Comparison of ENCODE assay signal across 9 cellular contexts in genomic region chr1:235908742-235909520, GRCh38. TPM values are rescaled to one million over a fixed set of nuclear protein-coding genes. Genes with fewer than 3 reads are reported as not detected.
DNase-seq lines count a peak whose midpoint lies in the region; ATAC-seq and TF ChIP-seq lines count a peak whose summit lies in the region.
"Had no signal": no experiment of that assay in that cellular context is flagged by ENCODE, and none has a peak within 500 bp of the region (broad histone marks: within the 10 kb centered on the region; RNA-seq: fewer than 3 reads in every experiment).

No MANE protein-coding gene starts in this region.

- H3K9me3 ChIP-seq in mucosa of descending colon, result no peaks in the 10 kb centered on the region

- no peak overlapping the region for H3K4me3 ChIP-seq in brain microvascular endothelial cell (ENCODE audit: low read depth, low read length)
- H3K4me3 ChIP-seq in mucosa of descending colon, result no peak overlapping the region

- DNase-seq in AG08396 (ENCODE audit: low spot score), result peak; percentile 55
- DNase-seq in HT1080 (ENCODE audit: low read depth), result peak; percentile 95
- peak; percentile 46 for DNase-seq in brain microvascular endothelial cell
- DNase-seq in mucosa of descending colon, result no peak
- DNase-seq in nephron progenitor cell, result no peak
- DNase-seq: NCI-H526 had no signal

- H3K27ac ChIP-seq in brain microvascular endothelial cell, result peak overlapping the region; percentile 89

- no peak overlapping the region for H3K27ac Mint-ChIP-seq in nephron progenitor cell

- no peaks in the 10 kb centered on the region for H3K36me3 Mint-ChIP-seq in nephron progenitor cell (ENCODE audit: low read depth)

- H3K27me3 Mint-ChIP-seq in nephron progenitor cell (ENCODE audit: low read depth, poor library complexity), result peaks cover 8% of the 10 kb centered on the region

- H3K4me1 ChIP-seq in mucosa of descending colon (ENCODE audit: low read depth), result peaks cover 3% of the 10 kb centered on the region

- H3K4me3 Mint-ChIP-seq in nephron progenitor cell, result no peak overlapping the region

- no peak for TF ChIP-seq CTCF in brain microvascular endothelial cell (IDR thresholded peaks at IDR 0.05; ENCODE audit: low read depth, low read length, missing control alignments)
- no peak for TF ChIP-seq CTCF in mucosa of descending colon (IDR thresholded peaks at IDR 0.05)
- TF ChIP-seq CTCF in nephron progenitor cell (IDR thresholded peaks at IDR 0.05), result no peak

- H3K36me3 ChIP-seq in brain microvascular endothelial cell (replicated peaks) (no peaks in the 10 kb centered on the region), mucosa of descending colon (ENCODE audit: low read depth) (no peaks in the 10 kb centered on the region)

- peaks cover 41% of the 10 kb centered on the region for H3K4me1 Mint-ChIP-seq in nephron progenitor cell

- in situ Hi-C loops in brain microvascular endothelial cell (cut with HindIII; ENCODE audit: low pct_ligation_motif_present, low sequenced_read_pairs), result no loop called here

- ATAC-seq in mucosa of descending colon, result peak; percentile 76
- ATAC-seq in GM18498 (IDR thresholded peaks at IDR 0.05; ENCODE audit: unreplicated experiment), result no peak
- ATAC-seq in GM18511 (IDR thresholded peaks at IDR 0.05; ENCODE audit: unreplicated experiment), result no peak
- no peak for ATAC-seq in HG03378 (IDR thresholded peaks at IDR 0.05; ENCODE audit: unreplicated experiment)

- intact Hi-C loops in mucosa of descending colon (cut with DNase I, micrococcal nuclease), result no loop called here

- H3K9me3 Mint-ChIP-seq in nephron progenitor cell, result no peaks in the 10 kb centered on the region

- H3K27me3 ChIP-seq in brain microvascular endothelial cell (replicated peaks), result no peaks in the 10 kb centered on the region

RNA-seq across cellular contexts. Expression of gene LYST, which starts 42.2 kb away (rescaled TPM):
- 5.4 and 5.7 TPM in 2 replicates for total RNA-seq in HT1080 (2014; rRNA removed; shearing (Covaris generic))
- polyA plus RNA-seq in HT1080 (2015; cell fraction: cytosol; rRNA removed), result 3.1 and 4.7 TPM in 2 replicates
- polyA plus RNA-seq in HT1080 (2015; cell fraction: nucleus; rRNA removed), result 12.8 and 15.5 TPM in 2 replicates
- total RNA-seq in mucosa of descending colon, result 10 to 100 TPM; 24.0 to 32.3 (median 26.7) TPM

Comparison
In these comparisons a context has a peak if more than half of its experiments do, and no peak if none do; other contexts are left out.
1. DNase-seq: peak in AG08396 (single experiment), HT1080 (single experiment) and brain microvascular endothelial cell (single experiment); none in mucosa of descending colon (0 of 3) and nephron progenitor cell (single experiment).